ENCODE assay signal across 1 cellular context in the genomic region with DNA sequence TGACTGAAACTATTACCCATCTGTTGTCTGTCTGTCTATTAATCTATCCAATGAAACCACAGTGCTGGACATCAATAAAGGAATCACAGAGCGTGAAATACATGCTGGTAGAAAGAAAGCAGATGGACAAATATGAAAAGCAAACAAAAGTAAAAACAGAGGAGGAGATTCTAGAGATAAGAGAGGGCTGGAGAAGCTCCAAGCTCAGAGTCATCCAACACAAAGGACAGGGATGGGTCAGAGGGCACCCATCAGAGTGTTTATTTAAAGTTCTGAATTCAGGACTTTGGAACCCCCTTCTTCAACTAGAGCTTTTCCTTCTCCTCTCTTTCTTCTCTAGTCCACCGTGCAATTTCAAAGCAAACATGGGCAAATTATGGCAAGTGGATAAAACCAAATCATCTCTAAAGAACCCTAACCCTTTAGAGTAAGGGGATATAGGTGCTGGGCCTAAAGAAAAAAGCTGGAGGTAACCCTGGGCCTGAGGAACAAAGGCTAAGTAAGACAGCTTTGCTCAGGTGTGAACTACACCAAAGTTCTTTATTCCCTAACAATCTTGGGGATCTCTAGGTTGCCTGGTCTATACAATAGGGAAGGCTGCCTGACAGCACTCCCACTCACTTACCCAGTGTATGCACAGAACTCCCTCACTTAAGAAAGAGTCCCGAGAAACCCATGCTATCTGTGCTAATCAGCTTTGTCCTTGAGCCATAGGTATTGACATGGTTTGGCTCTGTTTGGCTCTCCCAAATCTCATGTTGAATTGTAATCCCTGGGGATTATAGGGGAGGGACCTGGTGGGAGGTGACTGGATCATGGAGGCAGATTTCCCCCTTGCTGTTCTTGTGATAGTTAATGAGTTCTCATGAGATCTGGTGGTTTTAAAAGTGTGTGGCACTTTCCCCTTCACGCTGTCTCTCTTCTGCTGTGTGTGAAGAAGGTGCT.
TF ChIP-seq lines count a peak whose summit lies in the region.

No MANE protein-coding gene starts in this region.

TF ChIP-seq in liver, 16 proteins besides CTCF, POLR2A, EP300 and RAD21 (continued from another document):
- TF ChIP-seq, protein P1, sequence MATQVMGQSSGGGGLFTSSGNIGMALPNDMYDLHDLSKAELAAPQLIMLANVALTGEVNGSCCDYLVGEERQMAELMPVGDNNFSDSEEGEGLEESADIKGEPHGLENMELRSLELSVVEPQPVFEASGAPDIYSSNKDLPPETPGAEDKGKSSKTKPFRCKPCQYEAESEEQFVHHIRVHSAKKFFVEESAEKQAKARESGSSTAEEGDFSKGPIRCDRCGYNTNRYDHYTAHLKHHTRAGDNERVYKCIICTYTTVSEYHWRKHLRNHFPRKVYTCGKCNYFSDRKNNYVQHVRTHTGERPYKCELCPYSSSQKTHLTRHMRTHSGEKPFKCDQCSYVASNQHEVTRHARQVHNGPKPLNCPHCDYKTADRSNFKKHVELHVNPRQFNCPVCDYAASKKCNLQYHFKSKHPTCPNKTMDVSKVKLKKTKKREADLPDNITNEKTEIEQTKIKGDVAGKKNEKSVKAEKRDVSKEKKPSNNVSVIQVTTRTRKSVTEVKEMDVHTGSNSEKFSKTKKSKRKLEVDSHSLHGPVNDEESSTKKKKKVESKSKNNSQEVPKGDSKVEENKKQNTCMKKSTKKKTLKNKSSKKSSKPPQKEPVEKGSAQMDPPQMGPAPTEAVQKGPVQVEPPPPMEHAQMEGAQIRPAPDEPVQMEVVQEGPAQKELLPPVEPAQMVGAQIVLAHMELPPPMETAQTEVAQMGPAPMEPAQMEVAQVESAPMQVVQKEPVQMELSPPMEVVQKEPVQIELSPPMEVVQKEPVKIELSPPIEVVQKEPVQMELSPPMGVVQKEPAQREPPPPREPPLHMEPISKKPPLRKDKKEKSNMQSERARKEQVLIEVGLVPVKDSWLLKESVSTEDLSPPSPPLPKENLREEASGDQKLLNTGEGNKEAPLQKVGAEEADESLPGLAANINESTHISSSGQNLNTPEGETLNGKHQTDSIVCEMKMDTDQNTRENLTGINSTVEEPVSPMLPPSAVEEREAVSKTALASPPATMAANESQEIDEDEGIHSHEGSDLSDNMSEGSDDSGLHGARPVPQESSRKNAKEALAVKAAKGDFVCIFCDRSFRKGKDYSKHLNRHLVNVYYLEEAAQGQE (IDR thresholded peaks at IDR 0.05): no peak
- TF ChIP-seq TAF1 (conservative IDR thresholded peaks at IDR 0.05): no peak
